Comparison of ENCODE assay signal across 25 cellular contexts in genomic region chr4:131366724-131367123, GRCh38.
"Had no signal": no experiment of that assay in that cellular context is flagged by ENCODE, and none has a peak within 500 bp of the region (broad histone marks: within the 10 kb centered on the region; RNA-seq: fewer than 3 reads in every experiment).

No MANE protein-coding gene starts in this region.

- H3K36me3 ChIP-seq: esophagus muscularis mucosa, heart left ventricle, left lung, ovary, prostate gland, right atrium auricular region, spleen, thoracic aorta, uterus had no signal

- DNase-seq: activated B cell treated with CpG ODN at 0.5 μM for 24 hours; activated CD4-positive, alpha-beta T cell treated with anti-CD3 and anti-CD28 coated beads, Interleukin-2, amount 50 U/mL, for 1 hour; activated CD8-positive, alpha-beta T cell treated with anti-CD3 and anti-CD28 coated beads for 36 hours; activated gamma-delta T cell treated with Interleukin-2 at 50 U/mL for 16 hours; activated naive CD4-positive, alpha-beta T cell treated with anti-CD3 and anti-CD28 coated beads, Interleukin-2, amount 50 U/mL, for 16 hours; activated T-cell treated with anti-CD3 and anti-CD28 coated beads, Interleukin-2, amount 50 U/mL, for 4 hours; amygdala; caudate nucleus; cortex of kidney; foreskin keratinocyte; heart left ventricle; kidney glomerular epithelial cell; left lung; naive B cell; ovary; spleen; stimulated activated naive CD8-positive, alpha-beta T cell treated with anti-CD3 and anti-CD28 coated beads, Interleukin-15, Interleukin-2, amounts not matched to agents 100 U/mL and 50 U/mL, for 24 hours; T-helper 1 cell; uterus had no signal

- H3K27me3 ChIP-seq: esophagus muscularis mucosa, foreskin keratinocyte, heart left ventricle, left lung, ovary, right atrium auricular region, spleen, uterus had no signal

- H3K27ac ChIP-seq: esophagus muscularis mucosa, foreskin keratinocyte, heart left ventricle, left lung, ovary, prostate gland, right atrium auricular region, spleen, thoracic aorta, uterus had no signal

- H3K4me3 ChIP-seq: esophagus muscularis mucosa, heart left ventricle, left lung, lung, ovary, prostate gland, right atrium auricular region, spleen, thoracic aorta, uterus had no signal

- H3K4me1 ChIP-seq: esophagus muscularis mucosa, foreskin keratinocyte, heart left ventricle, left lung, prostate gland, right atrium auricular region, spleen, uterus had no signal

- FAIRE-seq: endothelial cell of umbilical vein had no signal

- H3K9me3 ChIP-seq: esophagus muscularis mucosa, left lung, ovary, prostate gland, right atrium auricular region, spleen, thoracic aorta, uterus had no signal
